1 cellular context compared by ENCODE assay signal in genomic region chr13:39245688-39246087, GRCh38.
A peak's percentile ranks its signal among the peaks of the same experiment; 100 is the strongest.
TF ChIP-seq lines count a peak whose summit lies in the region.

No MANE protein-coding gene starts in this region.

TF ChIP-seq in HEK293, 187 proteins besides CTCF, POLR2A, EP300 and RAD21 (continued from another document and continues in another):
- TF ChIP-seq SCRT2 (tag by site-specific recombination; IDR thresholded peaks at IDR 0.05) = no peak
- no peak for TF ChIP-seq ZNF2 (tag by site-specific recombination; IDR thresholded peaks at IDR 0.05)
- TF ChIP-seq ZIC2 (tag by site-specific recombination; IDR thresholded peaks at IDR 0.05) = no peak
- no peak for TF ChIP-seq ZFP37 (tag by site-specific recombination; IDR thresholded peaks at IDR 0.05)
- TF ChIP-seq YY1 (tag by site-specific recombination; IDR thresholded peaks at IDR 0.05) = no peak
- TF ChIP-seq ZBTB20 (tag by site-specific recombination; IDR thresholded peaks at IDR 0.05) = no peak
- no peak for TF ChIP-seq ZNF221 (tag by site-specific recombination; IDR thresholded peaks at IDR 0.05; ENCODE audit: borderline replicate concordance)
- TF ChIP-seq ZNF677 (tag by site-specific recombination; IDR thresholded peaks at IDR 0.05) = no peak
- TF ChIP-seq ZNF140 (tag by site-specific recombination; IDR thresholded peaks at IDR 0.05) = no peak
- TF ChIP-seq ZNF518A (tag by site-specific recombination; conservative IDR thresholded peaks at IDR 0.05; ENCODE audit: low read depth) = no peak
- TF ChIP-seq ZBTB17 (tag by site-specific recombination; IDR thresholded peaks at IDR 0.05) = no peak
- no peak for TF ChIP-seq ZNF654 (tag by site-specific recombination; IDR thresholded peaks at IDR 0.05; ENCODE audit: low read depth)
- TF ChIP-seq ZNF501 (tag by site-specific recombination; IDR thresholded peaks at IDR 0.05) = no peak
- no peak for TF ChIP-seq ZNF561 (tag by site-specific recombination; IDR thresholded peaks at IDR 0.05; ENCODE audit: borderline replicate concordance)
- peak; percentile 38; the same call in 1 of the 2 replicates for TF ChIP-seq TRIM28 (IDR thresholded peaks at IDR 0.05; ENCODE audit: borderline replicate concordance, low read length)
- TF ChIP-seq INSM2 (tag by site-specific recombination; IDR thresholded peaks at IDR 0.05) = no peak
- no peak for TF ChIP-seq ZNF600 (tag by site-specific recombination; IDR thresholded peaks at IDR 0.05)
- no peak for TF ChIP-seq ZNF571 (tag by site-specific recombination; IDR thresholded peaks at IDR 0.05)
- no peak for TF ChIP-seq ZNF423 (tag by site-specific recombination; IDR thresholded peaks at IDR 0.05)
- TF ChIP-seq ZNF157 (tag by site-specific recombination; IDR thresholded peaks at IDR 0.05) = no peak
- no peak for TF ChIP-seq ZNF121 (tag by site-specific recombination; IDR thresholded peaks at IDR 0.05)
- no peak for TF ChIP-seq ZBTB11 (tag by site-specific recombination; conservative IDR thresholded peaks at IDR 0.05; ENCODE audit: low read depth)
- no peak for TF ChIP-seq ZNF391 (tag by site-specific recombination; IDR thresholded peaks at IDR 0.05; ENCODE audit: borderline replicate concordance, low read depth)
- no peak for TF ChIP-seq EGR2 (tag by site-specific recombination; IDR thresholded peaks at IDR 0.05; ENCODE audit: low read depth)
- no peak for TF ChIP-seq KLF9 (tag by site-specific recombination; IDR thresholded peaks at IDR 0.05; ENCODE audit: low read depth)
- TF ChIP-seq PRDM6 (tag by site-specific recombination; IDR thresholded peaks at IDR 0.05) = peak; percentile 63
- TF ChIP-seq GLIS1 (tag by site-specific recombination; IDR thresholded peaks at IDR 0.05) = no peak
- no peak for TF ChIP-seq ZNF792 (tag by site-specific recombination; IDR thresholded peaks at IDR 0.05)
- no peak for TF ChIP-seq ZSCAN4 (tag by site-specific recombination; IDR thresholded peaks at IDR 0.05)
- TF ChIP-seq ZNF623 (tag by site-specific recombination; IDR thresholded peaks at IDR 0.05) = no peak
- no peak for TF ChIP-seq ZSCAN30 (tag by site-specific recombination; IDR thresholded peaks at IDR 0.05)
- no peak for TF ChIP-seq ZNF155 (tag by site-specific recombination; IDR thresholded peaks at IDR 0.05)
- no peak for TF ChIP-seq ZNF175 (tag by site-specific recombination; IDR thresholded peaks at IDR 0.05)
- no peak for TF ChIP-seq ZNF585B (tag by site-specific recombination; IDR thresholded peaks at IDR 0.05)
- no peak for TF ChIP-seq ZNF132 (tag by site-specific recombination; IDR thresholded peaks at IDR 0.05; ENCODE audit: borderline replicate concordance)
- no peak for TF ChIP-seq ZNF16 (tag by site-specific recombination; IDR thresholded peaks at IDR 0.05; ENCODE audit: low read depth)
- TF ChIP-seq ZNF837 (tag by site-specific recombination; IDR thresholded peaks at IDR 0.05) = no peak
- no peak for TF ChIP-seq ZNF610 (tag by site-specific recombination; IDR thresholded peaks at IDR 0.05; ENCODE audit: borderline replicate concordance)
- no peak for TF ChIP-seq MYNN (tag by site-specific recombination; IDR thresholded peaks at IDR 0.05; ENCODE audit: borderline replicate concordance)
- TF ChIP-seq ZBTB7A (tag by site-specific recombination; IDR thresholded peaks at IDR 0.05; ENCODE audit: low read depth) = no peak
- no peak for TF ChIP-seq ZBTB26 (tag by site-specific recombination; optimal IDR thresholded peaks at IDR 0.05)
- TF ChIP-seq ZNF510 (tag by site-specific recombination; IDR thresholded peaks at IDR 0.05; ENCODE audit: insufficient replicate concordance) = no peak
- TF ChIP-seq ZNF645 (tag by site-specific recombination; IDR thresholded peaks at IDR 0.05) = no peak
- TF ChIP-seq ZBTB6 (tag by site-specific recombination; IDR thresholded peaks at IDR 0.05) = no peak
- TF ChIP-seq SP7 (tag by site-specific recombination; IDR thresholded peaks at IDR 0.05) = 0 out of 2 replicates have a peak, but pooled peaks have one; percentile 27
- TF ChIP-seq FEZF1 (tag by site-specific recombination; IDR thresholded peaks at IDR 0.05) = peak; percentile 48; the same call in 1 of the 2 replicates
- TF ChIP-seq GFI1B (tag by site-specific recombination; IDR thresholded peaks at IDR 0.05) = peak; percentile 89; the same call in 1 of the 2 replicates
- no peak for TF ChIP-seq ZNF560 (tag by site-specific recombination; IDR thresholded peaks at IDR 0.05; ENCODE audit: borderline replicate concordance)
- no peak for TF ChIP-seq ZEB2 (tag by site-specific recombination; IDR thresholded peaks at IDR 0.05)
- TF ChIP-seq ZNF558 (tag by site-specific recombination; IDR thresholded peaks at IDR 0.05) = no peak
- no peak for TF ChIP-seq ZNF768 (tag by site-specific recombination; IDR thresholded peaks at IDR 0.05)
- TF ChIP-seq GLI2 (tag by site-specific recombination; IDR thresholded peaks at IDR 0.05; ENCODE audit: borderline replicate concordance, low read depth) = 0 out of 2 replicates have a peak, but pooled peaks have one; percentile 9
- TF ChIP-seq ZNF335 (tag by site-specific recombination; conservative IDR thresholded peaks at IDR 0.05) = no peak
